ENCODE assay signal across 8 cellular contexts in genomic region chr2:178478102-178478441, GRCh38. TPM values are rescaled to one million over a fixed set of nuclear protein-coding genes. Genes with fewer than 3 reads are reported as not detected.
DNase-seq lines count a peak whose midpoint lies in the region; ATAC-seq, FAIRE-seq and TF ChIP-seq lines count a peak whose summit lies in the region.

No MANE protein-coding gene starts in this region.

- intact Hi-C loops in left cardiac atrium (cut with DNase I), result loop anchor here in 1 of 2 donors (2.0 kb wide), 1 partner anchor 27 kb away; the partner anchor contains the start of genes PJVK and PRKRA

- H3K4me1 ChIP-seq in cardiac muscle cell (ENCODE audit: low read depth) (peaks cover 13% of the 10 kb centered on the region), mesodermal cell (ENCODE audit: control insufficient read depth, insufficient read depth, low read length, poor library complexity, severe bottlenecking) (peaks cover 10% of the 10 kb centered on the region)

- H3K27me3 ChIP-seq in cardiac muscle cell, result no peaks in the 10 kb centered on the region
- H3K27me3 ChIP-seq in bronchial epithelial cell (ENCODE audit: control insufficient read depth, insufficient read depth, low read length), result no peaks in the 10 kb centered on the region

- DNase-seq in cardiac muscle cell (ENCODE audit: low read depth in 1 of 2, low spot score in 1 of 2) (peak; percentile 27 to 31), left cardiac atrium (no peak), LoVo (ENCODE audit: low spot score) (peak; percentile 31), bronchial epithelial cell (ENCODE audit: low read depth) (peak; percentile 21), NCI-H1436 treated with DMSO at 0.1 percent for 48 hours (lab: John Stamatoyannopoulos, UW) (no peak), NCI-H2081 treated with DMSO at 0.1 percent for 48 hours (lab: John Stamatoyannopoulos, UW) (no peak), frontal cortex (ENCODE audit: low spot score in 2 of 2) (no peak)

- H3K9me3 ChIP-seq in cardiac muscle cell (ENCODE audit: low read depth) (no peaks in the 10 kb centered on the region), mesodermal cell (ENCODE audit: control insufficient read depth, low read length) (no peaks in the 10 kb centered on the region)

- no peak for TF ChIP-seq CTCF in cardiac muscle cell (IDR thresholded peaks at IDR 0.05; ENCODE audit: low read depth, low read length)
- TF ChIP-seq CTCF in bronchial epithelial cell (IDR thresholded peaks at IDR 0.05; ENCODE audit: insufficient read depth, low read length, severe bottlenecking), result no peak

- H3K36me3 ChIP-seq in cardiac muscle cell (no peaks in the 10 kb centered on the region), bronchial epithelial cell (ENCODE audit: control insufficient read depth, insufficient read depth, low read length) (no peaks in the 10 kb centered on the region), mesodermal cell (ENCODE audit: control insufficient read depth, insufficient read depth, low read length) (no peaks in the 10 kb centered on the region)

- peak overlapping the region; percentile 59 for H3K4me3 ChIP-seq in cardiac muscle cell
- peak overlapping the region; percentile 70 for H3K4me3 ChIP-seq in bronchial epithelial cell (ENCODE audit: low read depth, low read length)
- peak overlapping the region; percentile 67 for H3K4me3 ChIP-seq in mesodermal cell (ENCODE audit: extremely low read depth, insufficient read depth, low read length, poor library complexity, severe bottlenecking)

- H3K27ac ChIP-seq in cardiac muscle cell (peak overlapping the region; percentile 71), mesodermal cell (ENCODE audit: low read depth, low read length, severe bottlenecking) (peak overlapping the region; percentile 96)

- FAIRE-seq in bronchial epithelial cell (lab: Jason Lieb, UNC) (no peak), frontal cortex (lab: Jason Lieb, UNC) (no peak)

- WGBS in mesodermal cell (ENCODE audit: insufficient coverage in 2 of 2), 2 experiments, result 5 to 10% methylated on average over 7 to 10 of the region's 10 CpGs

- ATAC-seq in left cardiac atrium, result no peak

RNA-seq across cellular contexts. Expression of gene FKBP7, which starts 0.3 kb away (rescaled TPM):
- total RNA-seq in cardiac muscle cell (13.8 and 18.7 TPM in 2 replicates), left cardiac atrium (10 to 100 TPM; 12.7 to 13.5 TPM), bronchial epithelial cell (0.64 and 1.3 TPM in 2 replicates), frontal cortex (9.0 TPM)
- 37.2 and 42.5 TPM in 2 replicates for polyA plus RNA-seq in cardiac muscle cell
- 60.5 TPM for polyA plus RNA-seq in mesodermal cell (2013, experiment 1 of 2)
- polyA plus RNA-seq in mesodermal cell (2013, experiment 2 of 2), result 67.5 TPM

RNA-seq across cellular contexts. Expression of gene PLEKHA3, which starts 2.2 kb away (rescaled TPM):
- 8.9 and 9.6 TPM in 2 replicates for total RNA-seq in cardiac muscle cell
- 26.6 and 35.5 TPM in 2 replicates for polyA plus RNA-seq in cardiac muscle cell
- total RNA-seq in left cardiac atrium, result 10 to 100 TPM; 34.0 to 54.1 TPM
- total RNA-seq in bronchial epithelial cell, result 4.7 and 5.5 TPM in 2 replicates
- 16.4 TPM for polyA plus RNA-seq in mesodermal cell (2013, experiment 1 of 2)
- polyA plus RNA-seq in mesodermal cell (2013, experiment 2 of 2), result 12.3 TPM
- total RNA-seq in frontal cortex, result 13.0 TPM

RNA-seq across cellular contexts. Expression of gene PJVK, which starts 26.9 kb away (rescaled TPM):
- total RNA-seq in cardiac muscle cell, result 3.9 and 6.9 TPM in 2 replicates
- 12.9 and 13.3 TPM in 2 replicates for polyA plus RNA-seq in cardiac muscle cell
- 1 to 10 TPM; 1.2 to 1.4 TPM for total RNA-seq in left cardiac atrium
- 1.2 and 2.4 TPM in 2 replicates for total RNA-seq in bronchial epithelial cell
- 3.1 TPM for polyA plus RNA-seq in mesodermal cell (2013, experiment 1 of 2)
- 2.4 TPM for polyA plus RNA-seq in mesodermal cell (2013, experiment 2 of 2)
- total RNA-seq in frontal cortex, result 2.4 TPM

RNA-seq across cellular contexts. Expression of gene PRKRA, which starts 27.1 kb away (rescaled TPM):
- 63.2 and 78.5 TPM in 2 replicates for total RNA-seq in cardiac muscle cell
- polyA plus RNA-seq in cardiac muscle cell, result 76.1 and 89.6 TPM in 2 replicates
- total RNA-seq in left cardiac atrium, result 10 to 100 TPM; 32.1 to 44.3 TPM
- 42.6 and 45.5 TPM in 2 replicates for total RNA-seq in bronchial epithelial cell
- polyA plus RNA-seq in mesodermal cell (2013, experiment 1 of 2), result 62.0 TPM
- 63.7 TPM for polyA plus RNA-seq in mesodermal cell (2013, experiment 2 of 2)
- 64.8 TPM for total RNA-seq in frontal cortex

Comparison
In these comparisons a context has a peak if more than half of its experiments do, and no peak if none do; other contexts are left out.
1. DNase-seq: peak in cardiac muscle cell (2 of 2), LoVo (single experiment) and bronchial epithelial cell (single experiment); none in left cardiac atrium (single experiment), NCI-H1436 treated with DMSO at 0.1 percent for 48 hours (single experiment), NCI-H2081 treated with DMSO at 0.1 percent for 48 hours (single experiment) and frontal cortex (0 of 2).
2. Peak in every context shown above with its lines, with median percentiles within 50 percentile points of each other: H3K4me3 ChIP-seq.